1 cellular context compared by ENCODE assay signal in the genomic region with DNA sequence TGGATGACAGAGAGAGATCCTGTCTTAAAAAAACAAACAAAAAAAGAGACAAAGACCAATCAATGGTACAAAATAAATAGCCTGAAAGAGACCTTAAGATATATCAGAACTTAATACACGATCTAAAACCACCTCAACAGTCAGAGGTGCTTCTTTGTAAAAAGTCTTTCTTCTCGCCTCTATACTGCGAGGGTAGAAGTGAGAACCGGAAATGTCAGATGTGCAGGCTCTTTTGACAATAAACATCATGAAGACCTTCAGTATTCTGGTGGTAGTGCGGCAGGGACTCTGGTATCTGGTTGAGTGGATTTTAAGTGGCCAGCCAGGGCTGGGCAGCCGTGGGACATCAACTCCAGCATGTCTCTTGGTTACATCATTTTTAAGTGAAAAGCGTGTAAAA.
TF ChIP-seq lines count a peak whose summit lies in the region.

No MANE protein-coding gene starts in this region.

TF ChIP-seq in HepG2, 621 proteins besides CTCF, POLR2A, EP300 and RAD21:
- TF ChIP-seq ZNF101 (CRISPR knock-in tag; IDR thresholded peaks at IDR 0.05; ENCODE audit: borderline replicate concordance, low read depth), result no peak
- TF ChIP-seq ATF1 (CRISPR knock-in tag; IDR thresholded peaks at IDR 0.05), result no peak
- no peak for TF ChIP-seq MXD3 (CRISPR knock-in tag; IDR thresholded peaks at IDR 0.05)
- TF ChIP-seq HNF4G (IDR thresholded peaks at IDR 0.05; ENCODE audit: borderline replicate concordance, low read depth, low read length), result no peak
- no peak for TF ChIP-seq HNF4G (CRISPR knock-in tag; IDR thresholded peaks at IDR 0.05; ENCODE audit: borderline replicate concordance, low read depth)
- TF ChIP-seq ZNF850 (CRISPR knock-in tag; conservative IDR thresholded peaks at IDR 0.05), result no peak
